Comparison of ENCODE assay signal across 27 cellular contexts in the genomic region with DNA sequence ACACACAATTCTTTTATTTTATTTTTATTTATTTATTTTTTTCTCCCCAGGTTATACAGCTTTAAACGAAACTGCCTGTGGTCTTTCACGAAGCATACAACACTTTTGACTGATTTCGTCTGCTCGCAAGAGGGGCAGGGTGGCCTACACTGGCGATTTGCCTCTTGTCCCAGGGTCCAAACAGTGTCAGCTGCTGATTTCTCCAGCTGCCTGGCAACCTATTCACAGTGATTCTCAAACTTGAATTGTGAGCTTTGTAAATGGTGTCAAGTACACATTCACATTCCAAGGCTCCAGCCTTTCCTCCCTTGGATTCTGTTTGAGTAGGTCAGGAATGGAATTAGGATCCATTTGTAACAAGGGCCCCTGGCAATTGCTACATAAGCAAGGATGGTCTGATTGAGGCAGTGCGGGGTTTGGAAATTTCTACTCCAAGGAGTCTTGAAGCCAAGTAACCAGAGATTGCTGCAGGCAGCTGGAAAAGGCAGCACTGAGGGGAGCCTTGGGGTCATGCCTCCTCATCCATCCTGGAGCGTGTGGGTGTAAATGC.
"Had no signal": no experiment of that assay in that cellular context is flagged by ENCODE, and none has a peak within 500 bp of the region (broad histone marks: within the 10 kb centered on the region; RNA-seq: fewer than 3 reads in every experiment).

No MANE protein-coding gene starts in this region.

- H3K36me3 ChIP-seq: breast epithelium, esophagus squamous epithelium, gastrocnemius medialis, heart left ventricle, sigmoid colon had no signal

- H3K4me1 ChIP-seq: breast epithelium, esophagus squamous epithelium, gastrocnemius medialis, testis had no signal

- H3K27ac Mint-ChIP-seq: activated CD8-positive, alpha-beta T cell treated with anti-CD3 and anti-CD28 coated beads, Interleukin-2, amount 10 ng/mL, durations not matched to agents 7 days and 5 days; activated naive CD8-positive, alpha-beta T cell treated with anti-CD3 and anti-CD28 coated beads, Interleukin-2, amount 10 ng/mL, durations not matched to agents 7 days and 5 days; activated T-helper 17 cell treated with anti-CD3 and anti-CD28 coated beads, Interleukin-2, amount 50 U/mL, for 72 hours; naive thymus-derived CD8-positive, alpha-beta T cell; stimulated activated naive B cell treated with anti-CD40 and anti-IgM and Interleukin-4, amounts not matched to agents 10 μg/mL and 1 μg/mL and 100 μg/mL, for 72 hours; T-cell; T-helper 2 cell treated with Interferon-gamma antibody and Interleukin-4, amounts not matched to agents 5 μg/mL and 100 μg/mL, for 36 hours had no signal

- H3K4me1 Mint-ChIP-seq: activated naive CD8-positive, alpha-beta T cell treated with anti-CD3 and anti-CD28 coated beads, Interleukin-2, amount 10 ng/mL, durations not matched to agents 7 days and 5 days; activated T-helper 17 cell treated with anti-CD3 and anti-CD28 coated beads, Interleukin-2, amount 50 U/mL, for 72 hours; central memory CD8-positive, alpha-beta T cell; naive thymus-derived CD8-positive, alpha-beta T cell; stimulated activated naive B cell treated with anti-CD40 and anti-IgM and Interleukin-4, amounts not matched to agents 10 μg/mL and 1 μg/mL and 100 μg/mL, for 72 hours; T-cell had no signal

- H3K4me2 ChIP-seq: smooth muscle cell had no signal

- H3K9me3 ChIP-seq: breast epithelium, esophagus squamous epithelium, gastrocnemius medialis, heart left ventricle, sigmoid colon, testis had no signal

- H3K4me3 Mint-ChIP-seq: activated CD8-positive, alpha-beta T cell treated with anti-CD3 and anti-CD28 coated beads, Interleukin-2, amount 10 ng/mL, durations not matched to agents 7 days and 5 days; activated naive CD8-positive, alpha-beta T cell treated with anti-CD3 and anti-CD28 coated beads, Interleukin-2, amount 10 ng/mL, durations not matched to agents 7 days and 5 days; activated T-helper 17 cell treated with anti-CD3 and anti-CD28 coated beads, Interleukin-2, amount 50 U/mL, for 72 hours; central memory CD8-positive, alpha-beta T cell; naive thymus-derived CD8-positive, alpha-beta T cell; stimulated activated naive B cell treated with anti-CD40 and anti-IgM and Interleukin-4, amounts not matched to agents 10 μg/mL and 1 μg/mL and 100 μg/mL, for 72 hours; T-cell; T-helper 2 cell treated with Interferon-gamma antibody and Interleukin-4, amounts not matched to agents 5 μg/mL and 100 μg/mL, for 36 hours had no signal

- FAIRE-seq: colon, endothelial cell of umbilical vein, keratinocyte had no signal

- H3K4me3 ChIP-seq: breast epithelium, esophagus squamous epithelium, gastrocnemius medialis, heart left ventricle, lung, sigmoid colon, smooth muscle cell, testis had no signal

- H3K27me3 ChIP-seq: breast epithelium, heart left ventricle, sigmoid colon, testis had no signal

- ATAC-seq: activated CD4-positive, CD25-positive, alpha-beta regulatory T cell treated with anti-CD3 and anti-CD28 coated beads, Interleukin-2, amount 50 U/mL, for 24 hours; activated CD8-positive, alpha-beta T cell treated with anti-CD3 and anti-CD28 coated beads, Interleukin-2, amount 10 ng/mL, durations not matched to agents 7 days and 5 days; activated T-helper 17 cell treated with anti-CD3 and anti-CD28 coated beads, Interleukin-2, amount 50 U/mL, for 72 hours; gastrocnemius medialis; heart left ventricle; left colon; naive thymus-derived CD8-positive, alpha-beta T cell; stimulated activated naive B cell treated with anti-CD40 and anti-IgM and Interleukin-4, amounts not matched to agents 10 μg/mL and 1 μg/mL and 100 μg/mL, for 72 hours; T-cell had no signal

- DNase-seq: activated CD4-positive, alpha-beta T cell treated with anti-CD3 and anti-CD28 coated beads, Interleukin-2, amount 50 U/mL, for 1 hour; activated CD8-positive, alpha-beta T cell treated with anti-CD3 and anti-CD28 coated beads, Interleukin-2, amount 10 ng/mL, durations not matched to agents 7 days and 5 days; activated naive CD8-positive, alpha-beta T cell treated with anti-CD3 and anti-CD28 coated beads, Interleukin-2, amount 10 ng/mL, durations not matched to agents 7 days and 5 days; amniotic stem cell; effector memory CD4-positive, alpha-beta T cell; esophagus squamous epithelium; gastrocnemius medialis; heart left ventricle; left colon; naive thymus-derived CD8-positive, alpha-beta T cell; occipital lobe; sigmoid colon; stimulated activated CD4-positive, alpha-beta T cell treated with anti-CD3 and anti-CD28 coated beads, Interleukin-15, amount 100 ng/mL, for 24 hours; stimulated activated naive B cell treated with anti-CD40 and anti-IgM and Interleukin-4, amounts not matched to agents 10 μg/mL and 1 μg/mL and 100 μg/mL, for 72 hours; T-cell; testis had no signal

- H3K9me3 Mint-ChIP-seq: activated naive CD8-positive, alpha-beta T cell treated with anti-CD3 and anti-CD28 coated beads, Interleukin-2, amount 10 ng/mL, durations not matched to agents 7 days and 5 days; activated T-helper 17 cell treated with anti-CD3 and anti-CD28 coated beads, Interleukin-2, amount 50 U/mL, for 72 hours; central memory CD8-positive, alpha-beta T cell; naive thymus-derived CD8-positive, alpha-beta T cell; stimulated activated naive B cell treated with anti-CD40 and anti-IgM and Interleukin-4, amounts not matched to agents 10 μg/mL and 1 μg/mL and 100 μg/mL, for 72 hours; T-cell; T-helper 2 cell treated with Interferon-gamma antibody and Interleukin-4, amounts not matched to agents 5 μg/mL and 100 μg/mL, for 36 hours had no signal

- H3K27ac ChIP-seq: breast epithelium, esophagus squamous epithelium, gastrocnemius medialis, heart left ventricle, sigmoid colon, testis, VCaP had no signal

- H3K36me3 Mint-ChIP-seq: activated naive CD8-positive, alpha-beta T cell treated with anti-CD3 and anti-CD28 coated beads, Interleukin-2, amount 10 ng/mL, durations not matched to agents 7 days and 5 days; naive thymus-derived CD8-positive, alpha-beta T cell; stimulated activated naive B cell treated with anti-CD40 and anti-IgM and Interleukin-4, amounts not matched to agents 10 μg/mL and 1 μg/mL and 100 μg/mL, for 72 hours; T-cell had no signal
